Comparison of ENCODE assay signal across 1 cellular context in genomic region chr2:127897531-127898187, GRCh38.
TF ChIP-seq lines count a peak whose summit lies in the region.

No MANE protein-coding gene starts in this region.

TF ChIP-seq in K562, 482 proteins besides CTCF, POLR2A, EP300 and RAD21 (continued from another document):
- TF ChIP-seq, protein P1, sequence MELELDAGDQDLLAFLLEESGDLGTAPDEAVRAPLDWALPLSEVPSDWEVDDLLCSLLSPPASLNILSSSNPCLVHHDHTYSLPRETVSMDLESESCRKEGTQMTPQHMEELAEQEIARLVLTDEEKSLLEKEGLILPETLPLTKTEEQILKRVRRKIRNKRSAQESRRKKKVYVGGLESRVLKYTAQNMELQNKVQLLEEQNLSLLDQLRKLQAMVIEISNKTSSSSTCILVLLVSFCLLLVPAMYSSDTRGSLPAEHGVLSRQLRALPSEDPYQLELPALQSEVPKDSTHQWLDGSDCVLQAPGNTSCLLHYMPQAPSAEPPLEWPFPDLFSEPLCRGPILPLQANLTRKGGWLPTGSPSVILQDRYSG (tag; conservative IDR thresholded peaks at IDR 0.05; ENCODE audit: low read depth): no peak
- TF ChIP-seq THRAP3 (IDR thresholded peaks at IDR 0.05; ENCODE audit: borderline replicate concordance) (no peak), CGGBP1 (CRISPR knock-in tag; IDR thresholded peaks at IDR 0.05) (no peak), UBTF (IDR thresholded peaks at IDR 0.05; ENCODE audit: borderline replicate concordance in 1 of 2, low read depth in 2 of 2, low read length in 2 of 2) (no peak), PTTG1 (tag; IDR thresholded peaks at IDR 0.05; ENCODE audit: low read depth) (no peak), ZNF263 (CRISPR knock-in tag; IDR thresholded peaks at IDR 0.05; ENCODE audit: borderline replicate concordance) (no peak), USF1 (CRISPR knock-in tag; IDR thresholded peaks at IDR 0.05) (no peak), YBX1 (IDR thresholded peaks at IDR 0.05) (no peak), HLTF (IDR thresholded peaks at IDR 0.05) (no peak), SUPT5H (IDR thresholded peaks at IDR 0.05) (no peak), MYC (IDR thresholded peaks at IDR 0.05; ENCODE audit: low read depth, low read length) (no peak), MYC (CRISPR knock-in tag; IDR thresholded peaks at IDR 0.05; ENCODE audit: borderline replicate concordance, low read depth) (no peak), GABPA (tag; conservative IDR thresholded peaks at IDR 0.05; ENCODE audit: low read depth) (no peak)
TF ChIP-seq in K562: peak in this region for 0.
